In genomic region chr2:96554293-96555145, GRCh38 we compare ENCODE assay signal across 8 cellular contexts. TPM values are rescaled to one million over a fixed set of nuclear protein-coding genes. Genes with fewer than 3 reads are reported as not detected.
DNase-seq lines count a peak whose midpoint lies in the region; ATAC-seq, FAIRE-seq and TF ChIP-seq lines count a peak whose summit lies in the region.

No MANE protein-coding gene starts in this region.

- CTCF ChIA-PET in A549 (lab: Yijun Ruan, JAX), result interaction anchor here (0.6 to 12.0 kb wide), 41 partner anchors 11 to 396 kb away, joined by 3 to 186 read pairs (median 5); partner anchors contain the start of genes ANKRD39, CNNM4 and NEURL3

- ATAC-seq in A549, result peak in 1 of 2 experiments; percentile 48; a peak in 3 of 6 replicates

- H2AFZ ChIP-seq in Loucy (ENCODE audit: low read length), result no peak overlapping the region

- peak; percentile 60 to 61 for TF ChIP-seq RAD21 in A549 (conservative IDR thresholded peaks at IDR 0.05 in 1 of 2, IDR thresholded peaks at IDR 0.05 in 1 of 2)

- H3K27me3 ChIP-seq in Loucy (ENCODE audit: insufficient read depth, low read length, poor library complexity, severe bottlenecking) (no peaks in the 10 kb centered on the region), skeletal muscle tissue (ENCODE audit: control insufficient read depth in 3 of 3, insufficient read depth in 3 of 3, low read length in 3 of 3) (no peaks in the 10 kb centered on the region)

- H4K20me1 ChIP-seq in Loucy (ENCODE audit: insufficient read depth, low read length, poor library complexity, severe bottlenecking), result no peaks in the 10 kb centered on the region

- 0 out of 3 replicates have a peak, but pooled peaks cover 3% of the 10 kb centered on the region for H3K9me3 ChIP-seq in A549
- no peaks in the 10 kb centered on the region for H3K9me3 ChIP-seq in Loucy (ENCODE audit: insufficient read depth, low read depth, low read length)
- H3K9me3 ChIP-seq in skeletal muscle tissue (ENCODE audit: control insufficient read depth in 3 of 3, low read length in 3 of 3), result no peaks in the 10 kb centered on the region

- H3K9me2 ChIP-seq in Loucy (replicated peaks; ENCODE audit: low read depth, low read length), result no peaks in the 10 kb centered on the region

- peak; percentile 37 to 69 for DNase-seq in A549 (ENCODE audit: low read depth in 1 of 2, low spot score in 1 of 2)
- peak; percentile 89 for DNase-seq in GM13976 (ENCODE audit: low spot score)
- DNase-seq in T1000 (lab: John Stamatoyannopoulos, UW), result peak; percentile 52
- peak; percentile 82 for DNase-seq in astrocyte of the hippocampus (ENCODE audit: low read depth, low spot score)
- DNase-seq in hypothalamus (lab: John Stamatoyannopoulos, UW), result peak in 41 of 51 donors; percentile 5 to 78 (median 47)
- no peak for DNase-seq in OCI-M2 (lab: John Stamatoyannopoulos, UW; ENCODE audit: unreplicated experiment)

- TF ChIP-seq CTCF in A549 (IDR thresholded peaks at IDR 0.05), result peak; percentile 74
- peak; percentile 86 for TF ChIP-seq CTCF in GM13976 (IDR thresholded peaks at IDR 0.05; ENCODE audit: borderline replicate concordance, control extremely low read depth, extremely low read depth, insufficient read depth, missing control alignments)
- TF ChIP-seq CTCF in Loucy (conservative IDR thresholded peaks at IDR 0.05; ENCODE audit: low read length), result peak; percentile 82

- no peak for FAIRE-seq in A549 (lab: Jason Lieb, UNC)

- H3K4me1 ChIP-seq in A549 (peaks cover 54% of the 10 kb centered on the region), Loucy (ENCODE audit: insufficient read depth, low read length, poor library complexity, severe bottlenecking) (no peaks in the 10 kb centered on the region), skeletal muscle tissue (ENCODE audit: control insufficient read depth in 3 of 3, insufficient read depth in 3 of 3, low read length in 3 of 3) (peaks cover 10 to 34% (median 23%) of the 10 kb centered on the region in 3 donors)

- in situ Hi-C loops in GM13976 (cut with MboI; ENCODE audit: low sequenced_read_pairs, unreplicated experiment), result no loop called here

- H3K4me2 ChIP-seq in A549 (peak overlapping the region; percentile 24; the same call in 2 of the 3 replicates), Loucy (ENCODE audit: low read depth, low read length, poor library complexity, severe bottlenecking) (no peak overlapping the region)

- no peaks in the 10 kb centered on the region for H3K79me2 ChIP-seq in Loucy (ENCODE audit: insufficient read depth, low read length)

- H3F3A ChIP-seq in Loucy (ENCODE audit: low read depth), result no peaks in the 10 kb centered on the region

- H3K4me3 ChIP-seq in A549 (no peak overlapping the region), Loucy (ENCODE audit: low read length, poor library complexity, severe bottlenecking) (no peak overlapping the region), skeletal muscle tissue (ENCODE audit: low read length in 3 of 3) (peak overlapping the region; percentile 39 to 73 (median 51))

- H3K9ac ChIP-seq in Loucy (ENCODE audit: low read depth, low read length, poor library complexity, severe bottlenecking) (no peak overlapping the region), skeletal muscle tissue (ENCODE audit: low read depth in 1 of 3, low read length in 3 of 3) (peak overlapping the region; percentile 63 to 82 (median 80))

- peak overlapping the region; percentile 87 to 88 for H3K27ac ChIP-seq in A549
- H3K27ac ChIP-seq in skeletal muscle tissue (ENCODE audit: low read depth, low read length), result peak overlapping the region; percentile 72

- POLR2A ChIA-PET in A549 (lab: Yijun Ruan, JAX), result interaction anchor here (0.5 to 1.0 kb wide), 3 partner anchors 84 to 262 kb away, joined by 3 read pairs; partner anchors contain the start of genes CNNM3 and KANSL3

- no peak for TF ChIP-seq POLR2A in A549 (IDR thresholded peaks at IDR 0.05; ENCODE audit: low read length)

- TF ChIP-seq EP300 in A549 (IDR thresholded peaks at IDR 0.05), result no peak

- H3K36me3 ChIP-seq in Loucy (ENCODE audit: insufficient read depth, low read length), result peaks cover 18% of the 10 kb centered on the region; the same call in 1 of the 2 replicates
- H3K36me3 ChIP-seq in skeletal muscle tissue (ENCODE audit: control insufficient read depth in 3 of 3, insufficient read depth in 3 of 3, low read length in 3 of 3), result peaks cover 16 to 37% (median 22%) of the 10 kb centered on the region in 3 donors

- 53% methylated on average over 28 of the region's 35 CpGs for WGBS in A549 (ENCODE audit: missing lambda C conversion rate)

TF ChIP-seq in A549, 52 proteins besides CTCF, POLR2A, EP300 and RAD21:
- no peak for TF ChIP-seq RFX5 (IDR thresholded peaks at IDR 0.05)
- TF ChIP-seq HDAC2 (IDR thresholded peaks at IDR 0.05), result no peak
- no peak for TF ChIP-seq RNF2 (IDR thresholded peaks at IDR 0.05; ENCODE audit: borderline replicate concordance, low read depth)
- no peak for TF ChIP-seq HEYL (CRISPR knock-in tag; IDR thresholded peaks at IDR 0.05)
- no peak for TF ChIP-seq RCOR1 (IDR thresholded peaks at IDR 0.05; ENCODE audit: low read depth, low read length)
- TF ChIP-seq EHF (CRISPR knock-in tag; IDR thresholded peaks at IDR 0.05), result no peak
- peak; percentile 53; the same call in 2 of the 3 replicates for TF ChIP-seq SMC3 (IDR thresholded peaks at IDR 0.05)

RNA-seq across cellular contexts. Expression of gene ARID5A, which starts 18.0 kb away (rescaled TPM):
- polyA plus RNA-seq in A549 (2011; rRNA removed) (1.2 and 1.5 TPM in 2 replicates), A549 (2017; fragmentation: RNase III; extraction: RNeasy Plus Mini Kit Qiagen cat#74134 plus additional on column Dnase treatment) (4.0 to 4.4 TPM (median 4.2 TPM) in 3 replicates)
- polyA plus RNA-seq in A549 (2012; cell fraction: cytosol; rRNA removed), result 3.5 and 4.8 TPM in 2 replicates
- 7.4 and 9.1 TPM in 2 replicates for polyA plus RNA-seq in A549 (2012; cell fraction: nucleus; rRNA removed)
- polyA minus RNA-seq in A549 (2011; rRNA and poly(A)+ RNA removed), result 0.79 and 1.6 TPM in 2 replicates
- total RNA-seq in skeletal muscle tissue, result 9.9 TPM

RNA-seq across cellular contexts. Expression of gene NEURL3, which starts 49.4 kb away (rescaled TPM):
- polyA plus RNA-seq in A549 (2011; rRNA removed) (0.20 and 0.28 TPM in 2 replicates), A549 (2017; fragmentation: RNase III; extraction: RNeasy Plus Mini Kit Qiagen cat#74134 plus additional on column Dnase treatment) (0.44 to 0.60 TPM (median 0.51 TPM) in 3 replicates)
- 0.81 and 1.4 TPM in 2 replicates for polyA plus RNA-seq in A549 (2012; cell fraction: cytosol; rRNA removed)
- polyA plus RNA-seq in A549 (2012; cell fraction: nucleus; rRNA removed), result 1.2 and 2.5 TPM in 2 replicates
- polyA minus RNA-seq in A549 (2011; rRNA and poly(A)+ RNA removed), result 0.17 TPM in 1 of 2 replicates, not detected in the other
- total RNA-seq in skeletal muscle tissue, result not detected

Comparison
In these comparisons a context has a peak if more than half of its experiments do, and no peak if none do; other contexts are left out.
1. H3K4me3 ChIP-seq: peak in skeletal muscle tissue (3 of 3); none in A549 (single experiment) and Loucy (single experiment).
2. Peak in every context shown above with its lines, with median percentiles within 50 percentile points of each other: CTCF ChIP-seq.